2 cellular contexts compared by ENCODE assay signal in the genomic region with DNA sequence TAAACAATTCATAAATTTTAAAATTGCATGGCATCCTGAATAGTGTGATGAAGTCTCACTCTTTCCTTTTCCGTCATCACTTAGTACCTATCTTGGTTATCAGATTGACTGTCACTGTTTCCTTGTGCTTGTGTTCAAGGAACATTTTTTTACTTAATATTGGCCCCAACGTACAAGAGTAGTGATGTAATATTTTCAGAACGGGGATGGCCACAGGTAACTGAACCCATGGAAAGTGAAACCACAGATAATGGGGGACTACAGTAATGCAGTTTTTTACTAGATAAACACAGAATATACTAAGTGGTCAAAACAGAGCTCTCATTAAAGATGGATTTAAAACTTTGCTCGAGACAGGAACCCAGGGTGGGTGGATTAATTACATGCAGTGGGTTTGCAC.
TF ChIP-seq lines count a peak whose summit lies in the region.

No MANE protein-coding gene starts in this region.

TF ChIP-seq in GM12878, 131 proteins besides CTCF, POLR2A, EP300 and RAD21 (continued from another document):
- no peak for TF ChIP-seq KAT2A (conservative IDR thresholded peaks at IDR 0.05; ENCODE audit: control insufficient read depth, low read depth, low read length)
- no peak for TF ChIP-seq MTA3 (IDR thresholded peaks at IDR 0.05; ENCODE audit: borderline replicate concordance, low read length)
- TF ChIP-seq, protein P1, sequence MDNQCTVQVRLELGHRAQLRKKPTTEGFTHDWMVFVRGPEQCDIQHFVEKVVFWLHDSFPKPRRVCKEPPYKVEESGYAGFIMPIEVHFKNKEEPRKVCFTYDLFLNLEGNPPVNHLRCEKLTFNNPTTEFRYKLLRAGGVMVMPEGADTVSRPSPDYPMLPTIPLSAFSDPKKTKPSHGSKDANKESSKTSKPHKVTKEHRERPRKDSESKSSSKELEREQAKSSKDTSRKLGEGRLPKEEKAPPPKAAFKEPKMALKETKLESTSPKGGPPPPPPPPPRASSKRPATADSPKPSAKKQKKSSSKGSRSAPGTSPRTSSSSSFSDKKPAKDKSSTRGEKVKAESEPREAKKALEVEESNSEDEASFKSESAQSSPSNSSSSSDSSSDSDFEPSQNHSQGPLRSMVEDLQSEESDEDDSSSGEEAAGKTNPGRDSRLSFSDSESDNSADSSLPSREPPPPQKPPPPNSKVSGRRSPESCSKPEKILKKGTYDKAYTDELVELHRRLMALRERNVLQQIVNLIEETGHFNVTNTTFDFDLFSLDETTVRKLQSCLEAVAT (IDR thresholded peaks at IDR 0.05): no peak
- TF ChIP-seq, protein P2, sequence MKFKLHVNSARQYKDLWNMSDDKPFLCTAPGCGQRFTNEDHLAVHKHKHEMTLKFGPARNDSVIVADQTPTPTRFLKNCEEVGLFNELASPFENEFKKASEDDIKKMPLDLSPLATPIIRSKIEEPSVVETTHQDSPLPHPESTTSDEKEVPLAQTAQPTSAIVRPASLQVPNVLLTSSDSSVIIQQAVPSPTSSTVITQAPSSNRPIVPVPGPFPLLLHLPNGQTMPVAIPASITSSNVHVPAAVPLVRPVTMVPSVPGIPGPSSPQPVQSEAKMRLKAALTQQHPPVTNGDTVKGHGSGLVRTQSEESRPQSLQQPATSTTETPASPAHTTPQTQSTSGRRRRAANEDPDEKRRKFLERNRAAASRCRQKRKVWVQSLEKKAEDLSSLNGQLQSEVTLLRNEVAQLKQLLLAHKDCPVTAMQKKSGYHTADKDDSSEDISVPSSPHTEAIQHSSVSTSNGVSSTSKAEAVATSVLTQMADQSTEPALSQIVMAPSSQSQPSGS (IDR thresholded peaks at IDR 0.05; ENCODE audit: low read length): no peak
- TF ChIP-seq PML (IDR thresholded peaks at IDR 0.05; ENCODE audit: low read length): no peak
- no peak for TF ChIP-seq SMAD5 (IDR thresholded peaks at IDR 0.05; ENCODE audit: low read depth)
- no peak for TF ChIP-seq ZBED1 (IDR thresholded peaks at IDR 0.05; ENCODE audit: borderline replicate concordance)

TF ChIP-seq in HEK293T, 16 proteins besides CTCF, POLR2A, EP300 and RAD21 (continued from another document):
- TF ChIP-seq, protein P3, sequence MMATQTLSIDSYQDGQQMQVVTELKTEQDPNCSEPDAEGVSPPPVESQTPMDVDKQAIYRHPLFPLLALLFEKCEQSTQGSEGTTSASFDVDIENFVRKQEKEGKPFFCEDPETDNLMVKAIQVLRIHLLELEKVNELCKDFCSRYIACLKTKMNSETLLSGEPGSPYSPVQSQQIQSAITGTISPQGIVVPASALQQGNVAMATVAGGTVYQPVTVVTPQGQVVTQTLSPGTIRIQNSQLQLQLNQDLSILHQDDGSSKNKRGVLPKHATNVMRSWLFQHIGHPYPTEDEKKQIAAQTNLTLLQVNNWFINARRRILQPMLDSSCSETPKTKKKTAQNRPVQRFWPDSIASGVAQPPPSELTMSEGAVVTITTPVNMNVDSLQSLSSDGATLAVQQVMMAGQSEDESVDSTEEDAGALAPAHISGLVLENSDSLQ (IDR thresholded peaks at IDR 0.05): no peak
- TF ChIP-seq ELF4 (IDR thresholded peaks at IDR 0.05) (no peak), LEF1 (IDR thresholded peaks at IDR 0.05; ENCODE audit: borderline replicate concordance) (no peak), SUZ12 (IDR thresholded peaks at IDR 0.05) (no peak), ARNT (IDR thresholded peaks at IDR 0.05) (no peak), L3MBTL2 (conservative IDR thresholded peaks at IDR 0.05) (no peak), SP1 (IDR thresholded peaks at IDR 0.05) (no peak), FOXA1 (IDR thresholded peaks at IDR 0.05) (no peak), TARDBP (IDR thresholded peaks at IDR 0.05) (no peak)
